Comparison of ENCODE assay signal across 16 cellular contexts in the genomic region with DNA sequence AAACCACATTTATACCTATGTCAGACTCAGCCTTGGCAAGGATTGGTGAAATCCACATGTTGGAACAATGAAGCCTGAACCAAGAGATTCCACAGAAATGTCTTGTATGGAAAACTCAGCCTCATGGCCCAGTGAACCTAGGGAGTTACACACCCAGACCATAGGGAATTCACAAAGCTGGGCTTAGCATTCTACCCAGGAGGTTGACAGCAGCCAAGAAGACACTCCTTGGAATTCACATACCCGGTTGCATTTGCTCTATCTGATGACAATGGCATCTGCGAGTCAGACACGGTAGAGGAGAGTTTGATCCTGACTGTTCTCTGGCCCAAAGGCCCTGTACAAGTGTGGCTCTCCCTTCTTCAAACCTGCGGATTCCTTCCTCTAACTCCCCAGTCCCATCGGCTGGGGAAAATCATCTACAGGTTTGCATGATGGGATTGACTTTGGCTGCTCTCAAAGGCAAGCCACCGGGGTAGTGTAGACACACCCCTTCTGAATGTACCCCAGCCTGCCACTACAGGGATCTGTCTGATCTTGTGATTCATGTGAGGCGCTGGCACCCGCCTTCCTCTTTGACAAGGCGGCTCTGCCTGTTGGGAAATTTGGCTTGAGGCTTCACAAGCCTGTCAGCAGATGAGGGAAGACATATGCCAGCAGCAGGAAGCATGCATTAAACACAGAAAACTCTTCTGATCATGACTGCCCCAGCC.
DNase-seq lines count a peak whose midpoint lies in the region; ATAC-seq and TF ChIP-seq lines count a peak whose summit lies in the region.
"Had no signal": no experiment of that assay in that cellular context is flagged by ENCODE, and none has a peak within 500 bp of the region (broad histone marks: within the 10 kb centered on the region; RNA-seq: fewer than 3 reads in every experiment).

No MANE protein-coding gene starts in this region.

- ATAC-seq in GM21367 (IDR thresholded peaks at IDR 0.05; ENCODE audit: unreplicated experiment), result no peak
- ATAC-seq: activated naive CD8-positive, alpha-beta T cell treated with anti-CD3 and anti-CD28 coated beads, Interleukin-2, amount 50 U/mL, for 24 hours had no signal

- H2AFZ ChIP-seq in OCI-LY7 (ENCODE audit: low read length), result peak overlapping the region; percentile 17; the same call in 1 of the 2 replicates

- H3K9me3 Mint-ChIP-seq in type B pancreatic cell, result no peaks in the 10 kb centered on the region
- H3K9me3 Mint-ChIP-seq in activated T-helper 2 cell treated with anti-CD3 and anti-CD28 coated beads, Interferon-gamma antibody, Interleukin-2, Interleukin-4, amounts not matched to agents 10 μg/mL and 5 μg/mL and 100 μg/mL, durations not matched to agents 14 hours and 24 hours and 36 hours, result no peaks in the 10 kb centered on the region
- H3K9me3 Mint-ChIP-seq: activated naive CD8-positive, alpha-beta T cell treated with anti-CD3 and anti-CD28 coated beads, Interleukin-2, amount 50 U/mL, for 24 hours had no signal

- no TSS peak for BruUV-seq in OCI-LY7 (replicated peaks; lab: Mats Ljungman, UMichigan)

- H3K36me3 Mint-ChIP-seq in type B pancreatic cell, result no peaks in the 10 kb centered on the region
- no peaks in the 10 kb centered on the region for H3K36me3 Mint-ChIP-seq in activated T-helper 2 cell treated with anti-CD3 and anti-CD28 coated beads, Interferon-gamma antibody, Interleukin-2, Interleukin-4, amounts not matched to agents 10 μg/mL and 5 μg/mL and 100 μg/mL, durations not matched to agents 14 hours and 24 hours and 36 hours (ENCODE audit: low read depth)
- H3K36me3 Mint-ChIP-seq: naive B cell had no signal

- no peaks in the 10 kb centered on the region for H3K79me2 ChIP-seq in OCI-LY7 (ENCODE audit: insufficient read depth, low read depth, low read length)

- H3K4me1 ChIP-seq in OCI-LY7 (ENCODE audit: insufficient read depth, low read length, poor library complexity, severe bottlenecking) (peaks cover 93% of the 10 kb centered on the region), esophagus squamous epithelium (peaks cover 31 to 88% (median 38%) of the 10 kb centered on the region in 3 donors)
- H3K4me1 ChIP-seq: BLaER1 treated with 17β-estradiol and CSF1 and Interleukin-3, amounts not matched to agents 10 nM and 100 nM had no signal

- intact Hi-C loops in OCI-LY7 (cut with micrococcal nuclease; ENCODE audit: unreplicated experiment), result no loop called here
- intact Hi-C loops in esophagus squamous epithelium (cut with DNase I), result no loop called here
- intact Hi-C loops in activated T-helper 2 cell treated with anti-CD3 and anti-CD28 coated beads, Interferon-gamma antibody, Interleukin-2, Interleukin-4, amounts not matched to agents 10 μg/mL and 5 μg/mL and 100 μg/mL, durations not matched to agents 14 hours and 24 hours and 36 hours (cut with micrococcal nuclease), result no loop called here

- H3K4me3 Mint-ChIP-seq in type B pancreatic cell, result no peak overlapping the region
- H3K4me3 Mint-ChIP-seq in activated T-helper 2 cell treated with anti-CD3 and anti-CD28 coated beads, Interferon-gamma antibody, Interleukin-2, Interleukin-4, amounts not matched to agents 10 μg/mL and 5 μg/mL and 100 μg/mL, durations not matched to agents 14 hours and 24 hours and 36 hours (ENCODE audit: low read depth), result no peak overlapping the region
- H3K4me3 Mint-ChIP-seq: activated naive CD8-positive, alpha-beta T cell treated with anti-CD3 and anti-CD28 coated beads, Interleukin-2, amount 50 U/mL, for 24 hours; naive B cell had no signal

- H3K4me3 ChIP-seq in OCI-LY7 (ENCODE audit: low read depth, low read length, poor library complexity, severe bottlenecking) (no peak overlapping the region), esophagus squamous epithelium (no peak overlapping the region)
- H3K4me3 ChIP-seq: BLaER1 treated with 17β-estradiol and CSF1 and Interleukin-3, amounts not matched to agents 10 nM and 100 nM had no signal

- H3K27ac ChIP-seq in OCI-LY7 (ENCODE audit: low read depth, low read length, poor library complexity, severe bottlenecking) (no peak overlapping the region), esophagus squamous epithelium (peak overlapping the region; percentile 67 to 87 (median 80))
- H3K27ac ChIP-seq: BLaER1 treated with 17β-estradiol and CSF1 and Interleukin-3, amounts not matched to agents 10 nM and 100 nM; KMS-11 had no signal

- 33 to 75% methylated on average over 3 to 5 of the region's 9 CpGs for WGBS in esophagus squamous epithelium, 2 donors

- peaks cover 4% of the 10 kb centered on the region for H3K27me3 Mint-ChIP-seq in type B pancreatic cell
- H3K27me3 Mint-ChIP-seq in activated T-helper 2 cell treated with anti-CD3 and anti-CD28 coated beads, Interferon-gamma antibody, Interleukin-2, Interleukin-4, amounts not matched to agents 10 μg/mL and 5 μg/mL and 100 μg/mL, durations not matched to agents 14 hours and 24 hours and 36 hours (ENCODE audit: low read depth), result no peaks in the 10 kb centered on the region

- H3K9me3 ChIP-seq in OCI-LY7 (ENCODE audit: low read length) (no peaks in the 10 kb centered on the region), esophagus squamous epithelium (no peaks in the 10 kb centered on the region)
- H3K9me3 ChIP-seq: BLaER1 treated with 17β-estradiol and CSF1 and Interleukin-3, amounts not matched to agents 10 nM and 100 nM had no signal

- no peak overlapping the region for H3K4me2 ChIP-seq in OCI-LY7 (ENCODE audit: low read length)
- H3K4me2 ChIP-seq: BLaER1 treated with 17β-estradiol and CSF1 and Interleukin-3, amounts not matched to agents 10 nM and 100 nM; KMS-11 had no signal

- no peak for DNase-seq in OCI-LY7 (ENCODE audit: low spot score)
- DNase-seq in esophagus squamous epithelium (lab: John Stamatoyannopoulos, UW), result no peak
- DNase-seq in left kidney (ENCODE audit: low read depth, low spot score), result peak; percentile 35
- DNase-seq in type B pancreatic cell (ENCODE audit: extremely low spot score, unreplicated experiment), result no peak
- no peak for DNase-seq in activated T-helper 2 cell treated with anti-CD3 and anti-CD28 coated beads, Interferon-gamma antibody, Interleukin-2, Interleukin-4, amounts not matched to agents 10 μg/mL and 5 μg/mL and 100 μg/mL, durations not matched to agents 14 hours and 24 hours and 36 hours (ENCODE audit: low spot score)
- DNase-seq in activated CD4-positive, alpha-beta T cell treated with anti-CD3 and anti-CD28 coated beads for 48 hours, result no peak
- DNase-seq: activated CD4-positive, alpha-beta T cell treated with anti-CD3 and anti-CD28 coated beads, Interleukin-2, amount 50 U/mL, for 48 hours; activated naive CD8-positive, alpha-beta T cell treated with anti-CD3 and anti-CD28 coated beads, Interleukin-2, amount 50 U/mL, for 24 hours; kidney; naive B cell; NCI-H1417 treated with DMSO at 0.1 percent for 48 hours; NCI-H226; SIG-M5 had no signal

- CTCF ChIA-PET in OCI-LY7 (lab: Charles Lee; ENCODE audit: unreplicated experiment), result no interaction called here

- TF ChIP-seq CTCF in OCI-LY7 (conservative IDR thresholded peaks at IDR 0.05; ENCODE audit: low read length) (no peak), esophagus squamous epithelium (IDR thresholded peaks at IDR 0.05) (no peak), type B pancreatic cell (conservative IDR thresholded peaks at IDR 0.05) (no peak)

- H3K9me2 ChIP-seq in OCI-LY7 (ENCODE audit: insufficient read depth, low read length), result no peaks in the 10 kb centered on the region

- H3K36me3 ChIP-seq in OCI-LY7 (ENCODE audit: insufficient read depth, low read length) (no peaks in the 10 kb centered on the region), esophagus squamous epithelium (no peaks in the 10 kb centered on the region)
- H3K36me3 ChIP-seq: BLaER1 treated with 17β-estradiol and CSF1 and Interleukin-3, amounts not matched to agents 10 nM and 100 nM had no signal

- TF ChIP-seq POLR2A in esophagus squamous epithelium (IDR thresholded peaks at IDR 0.05), result no peak

- H3K4me1 Mint-ChIP-seq in type B pancreatic cell (ENCODE audit: unreplicated experiment), result peaks cover 14% of the 10 kb centered on the region
- no peaks in the 10 kb centered on the region for H3K4me1 Mint-ChIP-seq in activated T-helper 2 cell treated with anti-CD3 and anti-CD28 coated beads, Interferon-gamma antibody, Interleukin-2, Interleukin-4, amounts not matched to agents 10 μg/mL and 5 μg/mL and 100 μg/mL, durations not matched to agents 14 hours and 24 hours and 36 hours (ENCODE audit: low read depth)
- H3K4me1 Mint-ChIP-seq: activated naive CD8-positive, alpha-beta T cell treated with anti-CD3 and anti-CD28 coated beads, Interleukin-2, amount 50 U/mL, for 24 hours; naive B cell had no signal

- peak overlapping the region; percentile 63 for H3K27ac Mint-ChIP-seq in type B pancreatic cell
- no peak overlapping the region for H3K27ac Mint-ChIP-seq in activated T-helper 2 cell treated with anti-CD3 and anti-CD28 coated beads, Interferon-gamma antibody, Interleukin-2, Interleukin-4, amounts not matched to agents 10 μg/mL and 5 μg/mL and 100 μg/mL, durations not matched to agents 14 hours and 24 hours and 36 hours
- H3K27ac Mint-ChIP-seq: activated naive CD8-positive, alpha-beta T cell treated with anti-CD3 and anti-CD28 coated beads, Interleukin-2, amount 50 U/mL, for 24 hours; naive B cell had no signal

- no peaks in the 10 kb centered on the region for H3K27me3 ChIP-seq in esophagus squamous epithelium
- H3K27me3 ChIP-seq: BLaER1 treated with 17β-estradiol and CSF1 and Interleukin-3, amounts not matched to agents 10 nM and 100 nM had no signal

- H4K20me1 ChIP-seq in OCI-LY7 (ENCODE audit: insufficient read depth, low read length), result no peaks in the 10 kb centered on the region
- H4K20me1 ChIP-seq: BLaER1 treated with 17β-estradiol and CSF1 and Interleukin-3, amounts not matched to agents 10 nM and 100 nM had no signal

- POLR2A ChIA-PET in OCI-LY7 (lab: Charles Lee), result no interaction called here
